24 cellular contexts compared by ENCODE assay signal in genomic region chr17:237406-237955, GRCh38. TPM values are rescaled to one million over a fixed set of nuclear protein-coding genes. Genes with fewer than 3 reads are reported as not detected.
DNase-seq lines count a peak whose midpoint lies in the region; ATAC-seq and TF ChIP-seq lines count a peak whose summit lies in the region.
"Had no signal": no experiment of that assay in that cellular context is flagged by ENCODE, and none has a peak within 500 bp of the region (broad histone marks: within the 10 kb centered on the region; RNA-seq: fewer than 3 reads in every experiment).

No MANE protein-coding gene starts in this region.

- H3K36me3 Mint-ChIP-seq in activated CD8-positive, alpha-beta memory T cell treated with anti-CD3 and anti-CD28 coated beads, Interleukin-2, amount 10 ng/mL, durations not matched to agents 7 days and 5 days, result no peaks in the 10 kb centered on the region
- H3K36me3 Mint-ChIP-seq: activated naive CD8-positive, alpha-beta T cell; naive thymus-derived CD8-positive, alpha-beta T cell; type B pancreatic cell had no signal

- H3K9me3 ChIP-seq in adrenal gland (replicated peaks in 1 of 3), result no peaks in the 10 kb centered on the region
- H3K9me3 ChIP-seq in sigmoid colon, result no peaks in the 10 kb centered on the region
- H3K9me3 ChIP-seq in testis, result no peaks in the 10 kb centered on the region
- H3K9me3 ChIP-seq: ascending aorta, ovary had no signal

- TF ChIP-seq CTCF in adrenal gland (IDR thresholded peaks at IDR 0.05), result no peak
- no peak for TF ChIP-seq CTCF in sigmoid colon (IDR thresholded peaks at IDR 0.05)
- TF ChIP-seq CTCF in testis (IDR thresholded peaks at IDR 0.05), result no peak

- TF ChIP-seq POLR2A in adrenal gland (IDR thresholded peaks at IDR 0.05) (no peak), sigmoid colon (IDR thresholded peaks at IDR 0.05) (no peak), testis (IDR thresholded peaks at IDR 0.05) (no peak), GM18505 (IDR thresholded peaks at IDR 0.05; ENCODE audit: borderline replicate concordance, extremely low read depth, insufficient read depth, insufficient read length) (no peak)

- CTCF ChIA-PET in activated CD8-positive, alpha-beta memory T cell treated with anti-CD3 and anti-CD28 coated beads, Interleukin-2, amount 10 ng/mL, durations not matched to agents 7 days and 5 days (lab: Charles Lee), result no interaction called here

- H3K27ac Mint-ChIP-seq in activated CD8-positive, alpha-beta memory T cell treated with anti-CD3 and anti-CD28 coated beads, Interleukin-2, amount 10 ng/mL, durations not matched to agents 7 days and 5 days, result no peak overlapping the region
- H3K27ac Mint-ChIP-seq: activated naive CD8-positive, alpha-beta T cell; activated T-helper 1 cell treated with anti-CD3 and anti-CD28 coated beads, Interleukin-12 subunit alpha, Interleukin-12 subunit beta, Interleukin-2, Interleukin-4 antibody, amounts not matched to agents 30 ng/mL and 10 ng/mL and 1 ng/mL, durations not matched to agents 14 hours and 24 hours and 36 hours; T-helper 1 cell treated with Interleukin-12 subunit alpha and Interleukin-12 subunit beta and Interleukin-4 antibody, amounts not matched to agents 30 μg/mL and 1 μg/mL, for 36 hours; type B pancreatic cell had no signal

- H3K36me3 ChIP-seq in adrenal gland (replicated peaks in 1 of 2), result no peaks in the 10 kb centered on the region
- H3K36me3 ChIP-seq in sigmoid colon, result no peaks in the 10 kb centered on the region
- H3K36me3 ChIP-seq in testis (ENCODE audit: low read depth, missing control alignments), result no peaks in the 10 kb centered on the region
- H3K36me3 ChIP-seq: ascending aorta, ovary had no signal

- peaks cover 6% of the 10 kb centered on the region for H3K4me1 Mint-ChIP-seq in activated CD8-positive, alpha-beta memory T cell treated with anti-CD3 and anti-CD28 coated beads, Interleukin-2, amount 10 ng/mL, durations not matched to agents 7 days and 5 days
- H3K4me1 Mint-ChIP-seq: naive thymus-derived CD8-positive, alpha-beta T cell had no signal

- H3K4me1 ChIP-seq in adrenal gland (replicated peaks in 1 of 2) (peaks cover 0 to under 1% of the 10 kb centered on the region in 2 donors), sigmoid colon (no peaks in the 10 kb centered on the region), testis (no peaks in the 10 kb centered on the region)
- H3K4me1 ChIP-seq: ascending aorta had no signal

- H3K27ac ChIP-seq in adrenal gland (no peak overlapping the region), sigmoid colon (no peak overlapping the region), testis (no peak overlapping the region)
- H3K27ac ChIP-seq: ascending aorta, ovary had no signal

- peak; percentile 6 for DNase-seq in activated CD8-positive, alpha-beta memory T cell treated with anti-CD3 and anti-CD28 coated beads, Interleukin-2, amount 50 U/mL, for 4 hours
- no peak for DNase-seq in activated CD8-positive, alpha-beta memory T cell treated with anti-CD3 and anti-CD28 coated beads, Interleukin-2, amount 10 ng/mL, durations not matched to agents 7 days and 5 days
- DNase-seq in adrenal gland (peak in 4 of 7 donors; percentile 0 to 11 (median 6)), left lobe of liver (ENCODE audit: low spot score) (peak; percentile 40), sigmoid colon (peak; percentile 45), testis (no peak), HuH-7.5 (ENCODE audit: low spot score) (no peak)
- DNase-seq: activated CD4-positive, alpha-beta T cell treated with anti-CD3 and anti-CD28 coated beads for 48 hours; caudate nucleus; DMS79; Karpas-422; kidney glomerular epithelial cell; MV-4-11; NCI-H146; NCI-H526 had no signal

- no peak for TF ChIP-seq EP300 in sigmoid colon (IDR thresholded peaks at IDR 0.05)

- H3K27me3 ChIP-seq in adrenal gland (no peaks in the 10 kb centered on the region), sigmoid colon (no peaks in the 10 kb centered on the region), testis (no peaks in the 10 kb centered on the region)
- H3K27me3 ChIP-seq: ascending aorta, ovary had no signal

- no peak for ATAC-seq in activated CD8-positive, alpha-beta memory T cell treated with anti-CD3 and anti-CD28 coated beads, Interleukin-2, amount 10 ng/mL, durations not matched to agents 7 days and 5 days
- ATAC-seq in left lobe of liver (no peak), GM18505 (IDR thresholded peaks at IDR 0.05; ENCODE audit: unreplicated experiment) (no peak)
- ATAC-seq: naive thymus-derived CD8-positive, alpha-beta T cell had no signal

- no peaks in the 10 kb centered on the region for H3K9me3 Mint-ChIP-seq in activated CD8-positive, alpha-beta memory T cell treated with anti-CD3 and anti-CD28 coated beads, Interleukin-2, amount 10 ng/mL, durations not matched to agents 7 days and 5 days (ENCODE audit: low read depth)
- H3K9me3 Mint-ChIP-seq: activated T-helper 1 cell treated with anti-CD3 and anti-CD28 coated beads, Interleukin-12 subunit alpha, Interleukin-12 subunit beta, Interleukin-2, Interleukin-4 antibody, amounts not matched to agents 30 ng/mL and 10 ng/mL and 1 ng/mL, durations not matched to agents 14 hours and 24 hours and 36 hours; T-helper 1 cell treated with Interleukin-12 subunit alpha and Interleukin-12 subunit beta and Interleukin-4 antibody, amounts not matched to agents 30 μg/mL and 1 μg/mL, for 36 hours; type B pancreatic cell had no signal

- WGBS in adrenal gland, 4 donors, result 77 to 87% (median 81%) methylated on average over 7 to 8 of the region's 8 CpGs
- WGBS in sigmoid colon, 2 donors, result 83 to 84% methylated on average over 8 of the region's 8 CpGs
- 81 to 87% methylated on average over 7 to 8 of the region's 8 CpGs for WGBS in testis, 2 donors

- no peak overlapping the region for H3K4me3 ChIP-seq in adrenal gland
- H3K4me3 ChIP-seq in sigmoid colon, result no peak overlapping the region
- no peak overlapping the region for H3K4me3 ChIP-seq in testis
- H3K4me3 ChIP-seq: ascending aorta, ovary had no signal

- H3K27me3 Mint-ChIP-seq in activated CD8-positive, alpha-beta memory T cell treated with anti-CD3 and anti-CD28 coated beads, Interleukin-2, amount 10 ng/mL, durations not matched to agents 7 days and 5 days, result no peaks in the 10 kb centered on the region
- H3K27me3 Mint-ChIP-seq: activated naive CD8-positive, alpha-beta T cell; type B pancreatic cell had no signal

- intact Hi-C loops in adrenal gland (cut with DNase I), result no loop called here
- intact Hi-C loops in sigmoid colon (cut with DNase I), result no loop called here
- intact Hi-C loops in testis (cut with DNase I; ENCODE audit: low total_unique reads), result no loop called here

- H3K4me3 Mint-ChIP-seq in activated CD8-positive, alpha-beta memory T cell treated with anti-CD3 and anti-CD28 coated beads, Interleukin-2, amount 10 ng/mL, durations not matched to agents 7 days and 5 days, result no peak overlapping the region
- H3K4me3 Mint-ChIP-seq: activated naive CD8-positive, alpha-beta T cell; activated T-helper 1 cell treated with anti-CD3 and anti-CD28 coated beads, Interleukin-12 subunit alpha, Interleukin-12 subunit beta, Interleukin-2, Interleukin-4 antibody, amounts not matched to agents 30 ng/mL and 10 ng/mL and 1 ng/mL, durations not matched to agents 14 hours and 24 hours and 36 hours; naive thymus-derived CD8-positive, alpha-beta T cell; T-helper 1 cell treated with Interleukin-12 subunit alpha and Interleukin-12 subunit beta and Interleukin-4 antibody, amounts not matched to agents 30 μg/mL and 1 μg/mL, for 36 hours; type B pancreatic cell had no signal

RNA-seq across cellular contexts. Expression of gene DOC2B, which starts 56.0 kb away (rescaled TPM):
- under 1 TPM in 1 of 2 experiments, not detected in 1; 0.05 TPM for total RNA-seq in activated CD8-positive, alpha-beta memory T cell treated with anti-CD3 and anti-CD28 coated beads, Interleukin-2, amount 10 ng/mL, durations not matched to agents 7 days and 5 days
- total RNA-seq in adrenal gland, result 10 to 100 TPM in 1 of 8 donors, 1 to 10 TPM in 7; 2.6 to 15.7 (median 6.6) TPM
- 10 to 100 TPM in 1 of 3 donors, 1 to 10 TPM in 2; 5.3 to 11.3 (median 5.8) TPM for polyA plus RNA-seq in adrenal gland
- total RNA-seq in left lobe of liver, result 0.68 TPM
- 10 to 100 TPM in 1 of 4 donors, 1 to 10 TPM in 3; 2.5 to 12.5 (median 6.9) TPM for total RNA-seq in sigmoid colon
- polyA plus RNA-seq in sigmoid colon, result 1 to 10 TPM in 2 of 3 donors, under 1 TPM in 1; 0.46 to 7.4 (median 1.2) TPM
- total RNA-seq in testis, result 1 to 10 TPM; 1.4 to 1.9 TPM
- 4.0 TPM for polyA plus RNA-seq in testis (ENCODE audit: insufficient read depth, low read depth, low replicate concordance)
- total RNA-seq: fibroblast of lung had no signal
- polyA plus RNA-seq: fibroblast of lung; naive thymus-derived CD8-positive, alpha-beta T cell had no signal

Comparison
In these comparisons a context has a peak if more than half of its experiments do, and no peak if none do; other contexts are left out.
1. DNase-seq: peak in activated CD8-positive, alpha-beta memory T cell treated with anti-CD3 and anti-CD28 coated beads, Interleukin-2, amount 50 U/mL, for 4 hours (single experiment), adrenal gland (4 of 7), left lobe of liver (single experiment) and sigmoid colon (single experiment); none in activated CD8-positive, alpha-beta memory T cell treated with anti-CD3 and anti-CD28 coated beads, Interleukin-2, amount 10 ng/mL, durations not matched to agents 7 days and 5 days (single experiment), testis (single experiment) and HuH-7.5 (single experiment).